In the genomic region with DNA sequence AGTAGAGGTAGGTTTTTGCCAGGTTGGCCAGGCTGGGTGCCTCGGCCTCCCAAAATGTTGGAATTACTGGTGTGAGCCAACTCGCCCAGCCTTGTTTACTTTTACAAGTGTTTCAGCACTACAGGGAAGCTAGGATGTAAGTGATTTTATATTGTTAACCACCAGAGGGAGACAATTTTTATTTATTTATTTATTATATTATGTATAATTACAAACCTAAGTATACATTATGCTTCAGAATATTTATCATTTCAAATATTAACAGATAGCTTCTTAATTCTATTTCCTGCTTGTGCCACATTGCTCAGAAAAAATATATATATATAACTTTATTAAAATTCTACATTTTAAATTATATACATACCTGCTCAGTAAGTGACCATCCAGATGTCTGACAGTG, we compare ENCODE assay signal across 14 cellular contexts. TPM values are rescaled to one million over a fixed set of nuclear protein-coding genes. Genes with fewer than 3 reads are reported as not detected.
DNase-seq lines count a peak whose midpoint lies in the region; ATAC-seq, FAIRE-seq and TF ChIP-seq lines count a peak whose summit lies in the region.
"Had no signal": no experiment of that assay in that cellular context is flagged by ENCODE, and none has a peak within 500 bp of the region (broad histone marks: within the 10 kb centered on the region; RNA-seq: fewer than 3 reads in every experiment).

No MANE protein-coding gene starts in this region.

- H3K9me3 Mint-ChIP-seq in activated CD8-positive, alpha-beta T cell treated with anti-CD3 and anti-CD28 coated beads for 36 hours: no peaks in the 10 kb centered on the region
- H3K9me3 Mint-ChIP-seq in activated CD8-positive, alpha-beta T cell treated with anti-CD3 and anti-CD28 coated beads, Interleukin-2, amount 10 ng/mL, durations not matched to agents 7 days and 5 days (ENCODE audit: insufficient read depth): no peaks in the 10 kb centered on the region
- H3K9me3 Mint-ChIP-seq in stimulated activated effector memory CD8-positive, alpha-beta T cell treated with anti-CD3 and anti-CD28 coated beads, Interleukin-12 subunit alpha, Interleukin-12 subunit beta, amount 100 ng/mL, for 72 hours: no peaks in the 10 kb centered on the region
- H3K9me3 Mint-ChIP-seq: CD8-positive, alpha-beta memory T cell had no signal

- H3K36me3 Mint-ChIP-seq in activated CD8-positive, alpha-beta T cell treated with anti-CD3 and anti-CD28 coated beads for 36 hours (ENCODE audit: low read depth): peaks cover 16% of the 10 kb centered on the region
- peaks cover 25% of the 10 kb centered on the region for H3K36me3 Mint-ChIP-seq in activated CD8-positive, alpha-beta T cell treated with anti-CD3 and anti-CD28 coated beads, Interleukin-2, amount 10 ng/mL, durations not matched to agents 7 days and 5 days (ENCODE audit: low read depth)
- peaks cover 65% of the 10 kb centered on the region for H3K36me3 Mint-ChIP-seq in stimulated activated effector memory CD8-positive, alpha-beta T cell treated with anti-CD3 and anti-CD28 coated beads, Interleukin-12 subunit alpha, Interleukin-12 subunit beta, amount 100 ng/mL, for 72 hours

- intact Hi-C loops in activated CD8-positive, alpha-beta T cell treated with anti-CD3 and anti-CD28 coated beads for 36 hours (cut with micrococcal nuclease): no loop called here
- intact Hi-C loops in endothelial cell of umbilical vein (cut with micrococcal nuclease): loop anchor here (1.0 to 2.0 kb wide), 2 partner anchors 154 to 396 kb away; no protein-coding TSS in a partner anchor

- H3K27ac Mint-ChIP-seq in activated CD8-positive, alpha-beta T cell treated with anti-CD3 and anti-CD28 coated beads for 36 hours: no peak overlapping the region
- H3K27ac Mint-ChIP-seq in activated CD8-positive, alpha-beta T cell treated with anti-CD3 and anti-CD28 coated beads, Interleukin-2, amount 10 ng/mL, durations not matched to agents 7 days and 5 days: no peak overlapping the region
- H3K27ac Mint-ChIP-seq in stimulated activated effector memory CD8-positive, alpha-beta T cell treated with anti-CD3 and anti-CD28 coated beads, Interleukin-12 subunit alpha, Interleukin-12 subunit beta, amount 100 ng/mL, for 72 hours: no peak overlapping the region
- H3K27ac Mint-ChIP-seq: CD8-positive, alpha-beta memory T cell had no signal

- no peak for FAIRE-seq in endothelial cell of umbilical vein (lab: Jason Lieb, UNC)

- peaks cover 8% of the 10 kb centered on the region for H3K4me1 Mint-ChIP-seq in activated CD8-positive, alpha-beta T cell treated with anti-CD3 and anti-CD28 coated beads for 36 hours (ENCODE audit: low read depth)
- H3K4me1 Mint-ChIP-seq in activated CD8-positive, alpha-beta T cell treated with anti-CD3 and anti-CD28 coated beads, Interleukin-2, amount 10 ng/mL, durations not matched to agents 7 days and 5 days (ENCODE audit: low read depth): peaks cover 2% of the 10 kb centered on the region
- peaks cover 5% of the 10 kb centered on the region for H3K4me1 Mint-ChIP-seq in stimulated activated effector memory CD8-positive, alpha-beta T cell treated with anti-CD3 and anti-CD28 coated beads, Interleukin-12 subunit alpha, Interleukin-12 subunit beta, amount 100 ng/mL, for 72 hours

- CTCF ChIA-PET in activated CD8-positive, alpha-beta T cell treated with anti-CD3 and anti-CD28 coated beads for 36 hours (lab: Charles Lee): interaction anchor here (0.9 to 1.1 kb wide), 3 partner anchors 13 to 63 kb away, joined by 3 to 5 read pairs (median 4); no protein-coding TSS in a partner anchor
- CTCF ChIA-PET in activated CD8-positive, alpha-beta T cell treated with anti-CD3 and anti-CD28 coated beads, Interleukin-2, amount 10 ng/mL, durations not matched to agents 7 days and 5 days (lab: Charles Lee): interaction anchor here (0.9 to 1.2 kb wide), 4 partner anchors 8 to 97 kb away, joined by 3 to 5 read pairs (median 4); no protein-coding TSS in a partner anchor
- CTCF ChIA-PET in endothelial cell of umbilical vein (lab: Charles Lee): interaction anchor here (0.7 to 2.1 kb wide), 16 partner anchors 9 to 1665 kb away, joined by 3 to 15 read pairs (median 4); no protein-coding TSS in a partner anchor

- DNase-seq in activated CD8-positive, alpha-beta T cell treated with anti-CD3 and anti-CD28 coated beads for 36 hours: no peak
- DNase-seq in activated CD8-positive, alpha-beta T cell treated with anti-CD3 and anti-CD28 coated beads, Interleukin-2, amount 10 ng/mL, durations not matched to agents 7 days and 5 days: no peak
- DNase-seq in endothelial cell of umbilical vein (ENCODE audit: low read depth, low spot score) (peak; percentile 8), retinal pigment epithelial cell (ENCODE audit: low read depth) (no peak), superior temporal gyrus (ENCODE audit: extremely low spot score) (no peak), GM19240 (ENCODE audit: insufficient read length, low spot score) (no peak)
- DNase-seq in stimulated activated effector memory CD8-positive, alpha-beta T cell treated with anti-CD3 and anti-CD28 coated beads, Interleukin-12 subunit alpha, Interleukin-12 subunit beta, amount 100 ng/mL, for 72 hours (ENCODE audit: low spot score in 2 of 2): no peak
- DNase-seq: activated CD4-positive, CD25-positive, alpha-beta regulatory T cell; CD8-positive, alpha-beta memory T cell; islet precursor cell; NCI-H345 had no signal

- H3K9me3 ChIP-seq in OCI-LY3 (ENCODE audit: insufficient read depth, low read length) (no peaks in the 10 kb centered on the region), endothelial cell of umbilical vein (replicated peaks; ENCODE audit: control insufficient read depth, insufficient read depth, low read length) (no peaks in the 10 kb centered on the region)
- H3K9me3 ChIP-seq: ascending aorta had no signal

- H3K36me3 ChIP-seq in OCI-LY3 (replicated peaks; ENCODE audit: low read depth, low read length) (peaks cover 13% of the 10 kb centered on the region), endothelial cell of umbilical vein (ENCODE audit: control insufficient read depth in 2 of 2, extremely low read depth in 1 of 2, insufficient read depth in 2 of 2, low read length in 2 of 2) (peaks cover 2 to 6% of the 10 kb centered on the region in 2 experiments)

- dilution Hi-C loops in endothelial cell of umbilical vein (cut with MboI; ENCODE audit: extremely low pct_ligation_motif_present, low sequenced_read_pairs): no loop called here

- no peak for TF ChIP-seq POLR2A in endothelial cell of umbilical vein (IDR thresholded peaks at IDR 0.05; ENCODE audit: low read depth, low read length)

- H2AFZ ChIP-seq in OCI-LY3 (ENCODE audit: low read depth, low read length) (no peak overlapping the region), endothelial cell of umbilical vein (ENCODE audit: low read depth, low read length) (no peak overlapping the region)

- H3K27me3 Mint-ChIP-seq in activated CD8-positive, alpha-beta T cell treated with anti-CD3 and anti-CD28 coated beads for 36 hours: no peaks in the 10 kb centered on the region
- no peaks in the 10 kb centered on the region for H3K27me3 Mint-ChIP-seq in activated CD8-positive, alpha-beta T cell treated with anti-CD3 and anti-CD28 coated beads, Interleukin-2, amount 10 ng/mL, durations not matched to agents 7 days and 5 days (ENCODE audit: low read depth)
- H3K27me3 Mint-ChIP-seq: CD8-positive, alpha-beta memory T cell had no signal

- no TSS peak for BruUV-seq in endothelial cell of umbilical vein (replicated peaks; lab: Mats Ljungman, UMichigan)

- TF ChIP-seq CTCF in activated CD8-positive, alpha-beta T cell treated with anti-CD3 and anti-CD28 coated beads for 36 hours (IDR thresholded peaks at IDR 0.05): peak; percentile 33
- TF ChIP-seq CTCF in OCI-LY3 (IDR thresholded peaks at IDR 0.05; ENCODE audit: low read depth, low read length) (peak; percentile 23; the same call in 1 of the 2 replicates), endothelial cell of umbilical vein (IDR thresholded peaks at IDR 0.05; ENCODE audit: extremely low read depth in 1 of 2, insufficient read depth in 1 of 2, low read depth in 1 of 2, low read length in 2 of 2) (peak in 1 of 2 donors; percentile 12), retinal pigment epithelial cell (conservative IDR thresholded peaks at IDR 0.05; ENCODE audit: low read depth, low read length) (peak; percentile 22)

- H3K4me1 ChIP-seq in OCI-LY3 (ENCODE audit: low read length) (no peaks in the 10 kb centered on the region), endothelial cell of umbilical vein (ENCODE audit: control insufficient read depth, extremely low read depth, insufficient read depth, low read length) (no peaks in the 10 kb centered on the region)
- H3K4me1 ChIP-seq: ascending aorta had no signal

- H3K9ac ChIP-seq in OCI-LY3 (ENCODE audit: low read length): no peak overlapping the region
- no peak overlapping the region for H3K9ac ChIP-seq in endothelial cell of umbilical vein (replicated peaks; ENCODE audit: extremely low read depth, insufficient read depth, low read length)

- H3K4me2 ChIP-seq in OCI-LY3 (ENCODE audit: low read length) (no peak overlapping the region), endothelial cell of umbilical vein (ENCODE audit: insufficient read depth, low read length) (no peak overlapping the region)

- no peaks in the 10 kb centered on the region for H3K27me3 ChIP-seq in OCI-LY3 (ENCODE audit: low read depth, low read length)
- no peaks in the 10 kb centered on the region for H3K27me3 ChIP-seq in endothelial cell of umbilical vein (ENCODE audit: control insufficient read depth in 2 of 2, insufficient read depth in 2 of 2, low read length in 2 of 2)
- H3K27me3 ChIP-seq: ascending aorta had no signal

- no peak overlapping the region for H3K4me3 Mint-ChIP-seq in activated CD8-positive, alpha-beta T cell treated with anti-CD3 and anti-CD28 coated beads for 36 hours
- H3K4me3 Mint-ChIP-seq in activated CD8-positive, alpha-beta T cell treated with anti-CD3 and anti-CD28 coated beads, Interleukin-2, amount 10 ng/mL, durations not matched to agents 7 days and 5 days: no peak overlapping the region
- H3K4me3 Mint-ChIP-seq in stimulated activated effector memory CD8-positive, alpha-beta T cell treated with anti-CD3 and anti-CD28 coated beads, Interleukin-12 subunit alpha, Interleukin-12 subunit beta, amount 100 ng/mL, for 72 hours: no peak overlapping the region
- H3K4me3 Mint-ChIP-seq: CD8-positive, alpha-beta memory T cell had no signal

- H3K27ac ChIP-seq in OCI-LY3 (ENCODE audit: low read length) (no peak overlapping the region), endothelial cell of umbilical vein (ENCODE audit: insufficient read depth, low read depth, low read length) (no peak overlapping the region)
- H3K27ac ChIP-seq: ascending aorta had no signal

- H3K4me3 ChIP-seq in OCI-LY3 (ENCODE audit: low read length) (no peak overlapping the region), endothelial cell of umbilical vein (replicated peaks in 1 of 3; ENCODE audit: insufficient read depth in 1 of 3, low read depth in 1 of 3, low read length in 3 of 3) (no peak overlapping the region), retinal pigment epithelial cell (ENCODE audit: low read length) (no peak overlapping the region)
- H3K4me3 ChIP-seq: ascending aorta had no signal

- POLR2A ChIA-PET in activated CD8-positive, alpha-beta T cell treated with anti-CD3 and anti-CD28 coated beads for 36 hours (lab: Charles Lee): no interaction called here
- POLR2A ChIA-PET in activated CD8-positive, alpha-beta T cell treated with anti-CD3 and anti-CD28 coated beads, Interleukin-2, amount 10 ng/mL, durations not matched to agents 7 days and 5 days (lab: Charles Lee): no interaction called here
- POLR2A ChIA-PET in endothelial cell of umbilical vein (lab: Charles Lee): no interaction called here

- H3K79me2 ChIP-seq in OCI-LY3 (ENCODE audit: low read length) (no peaks in the 10 kb centered on the region), endothelial cell of umbilical vein (ENCODE audit: control insufficient read depth, insufficient read depth, low read length) (no peaks in the 10 kb centered on the region)

- H4K20me1 ChIP-seq in OCI-LY3 (ENCODE audit: insufficient read depth, low read length) (no peaks in the 10 kb centered on the region), endothelial cell of umbilical vein (replicated peaks; ENCODE audit: control insufficient read depth, extremely low read depth, insufficient read depth, low read length) (no peaks in the 10 kb centered on the region)

- H3K9me1 ChIP-seq in endothelial cell of umbilical vein (replicated peaks; ENCODE audit: control insufficient read depth, extremely low read depth, insufficient read depth, low read length): no peaks in the 10 kb centered on the region

- no peak for ATAC-seq in activated CD8-positive, alpha-beta T cell treated with anti-CD3 and anti-CD28 coated beads for 36 hours
- ATAC-seq in activated CD8-positive, alpha-beta T cell treated with anti-CD3 and anti-CD28 coated beads, Interleukin-2, amount 10 ng/mL, durations not matched to agents 7 days and 5 days: no peak
- no peak for ATAC-seq in stimulated activated effector memory CD8-positive, alpha-beta T cell treated with anti-CD3 and anti-CD28 coated beads, Interleukin-12 subunit alpha, Interleukin-12 subunit beta, amount 100 ng/mL, for 72 hours

RNA-seq across cellular contexts. Expression of gene MMUT, which starts 9.8 kb away (rescaled TPM):
- total RNA-seq in activated CD8-positive, alpha-beta T cell treated with anti-CD3 and anti-CD28 coated beads for 36 hours: 10 to 100 TPM; 11.1 to 11.9 TPM
- 10 to 100 TPM; 14.0 to 14.2 TPM for total RNA-seq in activated CD8-positive, alpha-beta T cell treated with anti-CD3 and anti-CD28 coated beads, Interleukin-2, amount 10 ng/mL, durations not matched to agents 7 days and 5 days
- total RNA-seq in endothelial cell of umbilical vein: 15.7 and 16.2 TPM in 2 replicates
- polyA plus RNA-seq in endothelial cell of umbilical vein: 6.6 and 7.8 TPM in 2 replicates
- polyA plus RNA-seq in endothelial cell of umbilical vein (2011; cell fraction: cytosol; rRNA removed): 7.9 and 8.1 TPM in 2 replicates
- polyA plus RNA-seq in endothelial cell of umbilical vein (2011; cell fraction: nucleus; rRNA removed): 14.3 and 17.5 TPM in 2 replicates
- 12.3 and 12.7 TPM in 2 replicates for polyA plus RNA-seq in endothelial cell of umbilical vein (2012)
- 12.9 and 15.1 TPM in 2 replicates for polyA minus RNA-seq in endothelial cell of umbilical vein
- polyA minus RNA-seq in endothelial cell of umbilical vein (2011; cell fraction: cytosol; rRNA and poly(A)+ RNA removed): 7.0 TPM
- 7.5 and 9.2 TPM in 2 replicates for polyA minus RNA-seq in endothelial cell of umbilical vein (2011; cell fraction: nucleus; rRNA and poly(A)+ RNA removed)

RNA-seq across cellular contexts. Expression of gene CENPQ, which starts 9.9 kb away (rescaled TPM):
- 10 to 100 TPM; 14.6 to 17.5 TPM for total RNA-seq in activated CD8-positive, alpha-beta T cell treated with anti-CD3 and anti-CD28 coated beads for 36 hours
- 10 to 100 TPM; 18.2 to 18.9 TPM for total RNA-seq in activated CD8-positive, alpha-beta T cell treated with anti-CD3 and anti-CD28 coated beads, Interleukin-2, amount 10 ng/mL, durations not matched to agents 7 days and 5 days
- 8.0 and 8.2 TPM in 2 replicates for total RNA-seq in endothelial cell of umbilical vein
- 2.2 and 3.3 TPM in 2 replicates for polyA plus RNA-seq in endothelial cell of umbilical vein
- polyA plus RNA-seq in endothelial cell of umbilical vein (2011; cell fraction: cytosol; rRNA removed): 3.9 and 5.1 TPM in 2 replicates
- 3.3 and 5.0 TPM in 2 replicates for polyA plus RNA-seq in endothelial cell of umbilical vein (2011; cell fraction: nucleus; rRNA removed)
- 3.8 and 7.1 TPM in 2 replicates for polyA plus RNA-seq in endothelial cell of umbilical vein (2012)
- 0.79 and 1.2 TPM in 2 replicates for polyA minus RNA-seq in endothelial cell of umbilical vein
- 1.8 TPM for polyA minus RNA-seq in endothelial cell of umbilical vein (2011; cell fraction: cytosol; rRNA and poly(A)+ RNA removed)
- 0.87 and 2.0 TPM in 2 replicates for polyA minus RNA-seq in endothelial cell of umbilical vein (2011; cell fraction: nucleus; rRNA and poly(A)+ RNA removed)
- total RNA-seq: ascending aorta had no signal

RNA-seq across cellular contexts. Expression of gene GLYATL3, which starts 46.5 kb away (rescaled TPM):
- not detected for total RNA-seq in activated CD8-positive, alpha-beta T cell treated with anti-CD3 and anti-CD28 coated beads for 36 hours
- not detected for total RNA-seq in activated CD8-positive, alpha-beta T cell treated with anti-CD3 and anti-CD28 coated beads, Interleukin-2, amount 10 ng/mL, durations not matched to agents 7 days and 5 days
- total RNA-seq in endothelial cell of umbilical vein: not detected in 2 replicates
- polyA plus RNA-seq in endothelial cell of umbilical vein: not detected in 2 replicates
- polyA plus RNA-seq in endothelial cell of umbilical vein (2011; cell fraction: cytosol; rRNA removed): not detected in 2 replicates
- not detected in 2 replicates for polyA plus RNA-seq in endothelial cell of umbilical vein (2011; cell fraction: nucleus; rRNA removed)
- polyA plus RNA-seq in endothelial cell of umbilical vein (2012): not detected in 2 replicates
- polyA minus RNA-seq in endothelial cell of umbilical vein: not detected in 2 replicates
- not detected for polyA minus RNA-seq in endothelial cell of umbilical vein (2011; cell fraction: cytosol; rRNA and poly(A)+ RNA removed)
- not detected in 2 replicates for polyA minus RNA-seq in endothelial cell of umbilical vein (2011; cell fraction: nucleus; rRNA and poly(A)+ RNA removed)
- total RNA-seq: ascending aorta; CD8-positive, alpha-beta memory T cell; temporal lobe had no signal
- polyA plus RNA-seq: CD8-positive, alpha-beta memory T cell had no signal
